Comparison of ENCODE assay signal across 12 cellular contexts in genomic region chr5:124444147-124444775, GRCh38.
DNase-seq lines count a peak whose midpoint lies in the region; ATAC-seq, FAIRE-seq and TF ChIP-seq lines count a peak whose summit lies in the region.
"Had no signal": no experiment of that assay in that cellular context is flagged by ENCODE, and none has a peak within 500 bp of the region (broad histone marks: within the 10 kb centered on the region; RNA-seq: fewer than 3 reads in every experiment).

No MANE protein-coding gene starts in this region.

- POLR2A ChIA-PET in HEK293T (lab: Yijun Ruan, JAX): interaction anchor here (1.7 kb wide), 1 partner anchor 303 kb away, joined by 3 read pairs; no protein-coding TSS in a partner anchor

- no peak overlapping the region for H3K4me3 ChIP-seq in DND-41 (ENCODE audit: low read depth in 1 of 2, low read length in 2 of 2)
- H3K4me3 ChIP-seq: SJSA1, transverse colon had no signal

- H3K4me2 ChIP-seq in DND-41 (ENCODE audit: insufficient read depth, low read length): 0 out of 2 replicates have a peak overlapping the region, but pooled peaks have one; percentile 4

- no peaks in the 10 kb centered on the region for H3K79me2 ChIP-seq in DND-41 (ENCODE audit: insufficient read depth, low read length)

- H3K9ac ChIP-seq in DND-41 (ENCODE audit: low read depth, low read length): no peak overlapping the region

- peak; percentile 93 for ATAC-seq in DND-41 (ENCODE audit: insufficient read depth, low read depth)
- peak; percentile 100 for ATAC-seq in HG02798 (IDR thresholded peaks at IDR 0.05; ENCODE audit: poor library complexity, unreplicated experiment)
- peak; percentile 99 for ATAC-seq in HG03575 (IDR thresholded peaks at IDR 0.05; ENCODE audit: extremely low read depth, insufficient number of reproducible peaks, low FRiP score, unreplicated experiment)

- H3K4me1 ChIP-seq in DND-41 (ENCODE audit: insufficient read depth, low read length): peaks cover 18% of the 10 kb centered on the region
- H3K4me1 ChIP-seq: SJSA1, transverse colon had no signal

- TF ChIP-seq CTCF in DND-41 (IDR thresholded peaks at IDR 0.05; ENCODE audit: borderline replicate concordance, extremely low read depth, low read length, poor library complexity, severe bottlenecking) (no peak), D721Med (IDR thresholded peaks at IDR 0.05; ENCODE audit: insufficient read depth, missing control alignments) (no peak)

- no peaks in the 10 kb centered on the region for H3K36me3 ChIP-seq in DND-41 (ENCODE audit: insufficient read depth, low read length)
- H3K36me3 ChIP-seq: brain microvascular endothelial cell, SJSA1, transverse colon had no signal

- DNase-seq in DND-41: peak; percentile 38
- peak; percentile 17 for DNase-seq in GM19239 (ENCODE audit: insufficient read length, low spot score)
- no peak for DNase-seq in D721Med (ENCODE audit: insufficient read length, low spot score)
- no peak for DNase-seq in stimulated activated naive CD4-positive, alpha-beta T cell (lab: John Stamatoyannopoulos, UW)
- no peak for DNase-seq in HEK293T (ENCODE audit: extremely low spot score)
- DNase-seq in NCI-H1436 (lab: John Stamatoyannopoulos, UW): no peak
- DNase-seq: brain microvascular endothelial cell, foreskin melanocyte, transverse colon had no signal

- H3K27me3 ChIP-seq in DND-41 (ENCODE audit: insufficient read depth, low read length, poor library complexity): no peaks in the 10 kb centered on the region
- H3K27me3 ChIP-seq: brain microvascular endothelial cell, SJSA1, transverse colon had no signal

- peak overlapping the region; percentile 46; the same call in 1 of the 2 replicates for H3K27ac ChIP-seq in DND-41 (ENCODE audit: low read length)
- H3K27ac ChIP-seq: brain microvascular endothelial cell, SJSA1, transverse colon had no signal

- no peaks in the 10 kb centered on the region for H3K9me3 ChIP-seq in DND-41 (ENCODE audit: insufficient read depth, low read length, severe bottlenecking)
- H3K9me3 ChIP-seq: SJSA1, transverse colon had no signal

- CTCF ChIA-PET in HEK293T (lab: Yijun Ruan, JAX): no interaction called here

- FAIRE-seq in GM19239 (lab: Jason Lieb, UNC): peak; percentile 93
- no peak for FAIRE-seq in D721Med (lab: Jason Lieb, UNC)

- H2AFZ ChIP-seq in DND-41 (ENCODE audit: low read depth, low read length): no peak overlapping the region

- no peaks in the 10 kb centered on the region for H4K20me1 ChIP-seq in DND-41 (ENCODE audit: insufficient read depth, low read length)

TF ChIP-seq in HEK293T, 16 proteins besides CTCF, POLR2A, EP300 and RAD21:
- TF ChIP-seq SUZ12 (IDR thresholded peaks at IDR 0.05) (no peak), FOXK2 (IDR thresholded peaks at IDR 0.05) (no peak), ARNT (IDR thresholded peaks at IDR 0.05) (no peak), LEF1 (IDR thresholded peaks at IDR 0.05; ENCODE audit: borderline replicate concordance) (no peak), CTBP1 (IDR thresholded peaks at IDR 0.05; ENCODE audit: borderline replicate concordance) (no peak), FOXA1 (IDR thresholded peaks at IDR 0.05) (no peak), ZNF384 (IDR thresholded peaks at IDR 0.05) (no peak), HDGF (IDR thresholded peaks at IDR 0.05; ENCODE audit: borderline replicate concordance) (no peak), PKNOX1 (IDR thresholded peaks at IDR 0.05) (no peak), L3MBTL2 (conservative IDR thresholded peaks at IDR 0.05) (no peak), BHLHE40 (IDR thresholded peaks at IDR 0.05; ENCODE audit: borderline replicate concordance) (no peak), ELF4 (IDR thresholded peaks at IDR 0.05) (no peak), TARDBP (IDR thresholded peaks at IDR 0.05) (no peak), NFRKB (IDR thresholded peaks at IDR 0.05) (no peak), FOXM1 (IDR thresholded peaks at IDR 0.05; ENCODE audit: borderline replicate concordance) (no peak), SP1 (IDR thresholded peaks at IDR 0.05) (no peak)

Comparison
In these comparisons a context has a peak if more than half of its experiments do, and no peak if none do; other contexts are left out.
1. DNase-seq: peak in DND-41 (single experiment) and GM19239 (single experiment); none in D721Med (single experiment), stimulated activated naive CD4-positive, alpha-beta T cell (0 of 6), HEK293T (single experiment) and NCI-H1436 (single experiment).
2. Peak in every context shown above with its lines, with median percentiles within 50 percentile points of each other: ATAC-seq.